8 cellular contexts compared by ENCODE assay signal in genomic region chr3:49120096-49120437, GRCh38. TPM values are rescaled to one million over a fixed set of nuclear protein-coding genes. Genes with fewer than 3 reads are reported as not detected.
DNase-seq lines count a peak whose midpoint lies in the region; ATAC-seq, FAIRE-seq and TF ChIP-seq lines count a peak whose summit lies in the region.

No MANE protein-coding gene starts in this region.

- H3K27me3 ChIP-seq in CD8-positive, alpha-beta T cell (ENCODE audit: insufficient read depth, low read length), result no peaks in the 10 kb centered on the region
- no peaks in the 10 kb centered on the region for H3K27me3 ChIP-seq in GM12878 (replicated peaks in 1 of 2; ENCODE audit: control insufficient read depth in 2 of 2, insufficient read depth in 2 of 2, low read length in 1 of 2)
- H3K27me3 ChIP-seq in kidney epithelial cell (ENCODE audit: control insufficient read depth, insufficient read depth, low read length), result no peaks in the 10 kb centered on the region
- no peaks in the 10 kb centered on the region for H3K27me3 ChIP-seq in thymus (ENCODE audit: control insufficient read depth, insufficient read depth)

- H3K27me3 Mint-ChIP-seq in CD8-positive, alpha-beta T cell (ENCODE audit: low read depth), result no peaks in the 10 kb centered on the region

- H2AFZ ChIP-seq in GM12878 (ENCODE audit: control insufficient read depth, low read depth, low read length), result no peak overlapping the region; the same call in 1 of the 2 replicates

- peak overlapping the region; percentile 97 for H3K27ac Mint-ChIP-seq in CD8-positive, alpha-beta T cell

- H3K4me2 ChIP-seq in GM12878 (ENCODE audit: control insufficient read depth, insufficient read depth), result peak overlapping the region; percentile 99

- TF ChIP-seq CTCF in CD8-positive, alpha-beta T cell (IDR thresholded peaks at IDR 0.05), result no peak
- TF ChIP-seq CTCF in GM12878 (IDR thresholded peaks at IDR 0.05 in 2 of 3, conservative IDR thresholded peaks at IDR 0.05 in 1 of 3; ENCODE audit: control insufficient read depth in 2 of 3, extremely low read depth in 1 of 3, insufficient read depth in 1 of 3, low read depth in 3 of 3, low read length in 3 of 3), result no peak
- no peak for TF ChIP-seq CTCF in kidney epithelial cell (IDR thresholded peaks at IDR 0.05; ENCODE audit: insufficient read depth, low read length, poor library complexity, severe bottlenecking)

- peak overlapping the region; percentile 92 for H3K4me3 Mint-ChIP-seq in CD8-positive, alpha-beta T cell

- H3K4me1 Mint-ChIP-seq in CD8-positive, alpha-beta T cell (ENCODE audit: low read depth), result peaks cover 24% of the 10 kb centered on the region

- peak; percentile 22 for ATAC-seq in CD8-positive, alpha-beta T cell
- ATAC-seq in HG03175 (IDR thresholded peaks at IDR 0.05; ENCODE audit: unreplicated experiment) (peak; percentile 19), GM12878 (peak; percentile 50), GM19035 (IDR thresholded peaks at IDR 0.05; ENCODE audit: unreplicated experiment) (no peak)

- peaks cover 15% of the 10 kb centered on the region for H3K79me2 ChIP-seq in GM12878 (ENCODE audit: control insufficient read depth, insufficient read depth, low read length)

- RAD21 ChIA-PET in GM12878 (lab: Charles Lee; ENCODE audit: unreplicated experiment), result interaction anchor here (1.2 kb wide), 1 partner anchor 27 kb away, joined by 16 read pairs; the partner anchor contains the start of gene QRICH1

- POLR2A ChIA-PET in CD8-positive, alpha-beta T cell (lab: Charles Lee), result interaction anchor here (0.7 to 5.2 kb wide), 9 partner anchors 9 to 309 kb away, joined by 3 to 45 read pairs (median 6); partner anchors contain the start of genes IMPDH2, NDUFAF3, NICN1 and P4HTM
- POLR2A ChIA-PET in GM12878 (lab: Charles Lee), result interaction anchor here (0.5 to 2.6 kb wide), 7 partner anchors 14 to 131 kb away, joined by 3 to 15 read pairs (median 7); partner anchors contain the start of genes NDUFAF3, P4HTM and QRICH1

- intact Hi-C loops in CD8-positive, alpha-beta T cell (cut with DNase I, micrococcal nuclease), result loop anchor here (1.0 kb wide), 5 partner anchors 16 to 350 kb away; partner anchors contain the start of genes CCDC71 (in 2 of the 2), QARS1 (in 2 of the 2), QRICH1 (in 2 of the 2) and DAG1 (in 1 of the 2)
- intact Hi-C loops in GM12878 (cut with micrococcal nuclease; ENCODE audit: unreplicated experiment), result no loop called here

- in situ Hi-C loops in GM12878 (cut with MboI), result no loop called here

- no peaks in the 10 kb centered on the region for H3K9me3 Mint-ChIP-seq in CD8-positive, alpha-beta T cell

- peaks cover 20% of the 10 kb centered on the region for H3K4me1 ChIP-seq in CD8-positive, alpha-beta T cell (ENCODE audit: insufficient read depth, low read length)
- H3K4me1 ChIP-seq in GM12878 (ENCODE audit: control insufficient read depth, insufficient read depth, low read length) (peaks cover 10% of the 10 kb centered on the region), thymus (ENCODE audit: control insufficient read depth, insufficient read depth, low read length) (peaks cover 16% of the 10 kb centered on the region)

- H3K36me3 Mint-ChIP-seq in CD8-positive, alpha-beta T cell, result peaks cover 39% of the 10 kb centered on the region

- TF ChIP-seq RAD21 in GM12878 (IDR thresholded peaks at IDR 0.05; ENCODE audit: insufficient read depth, low read depth, low read length), result no peak

- TF ChIP-seq EP300 in GM12878 (IDR thresholded peaks at IDR 0.05; ENCODE audit: borderline replicate concordance in 1 of 2, control insufficient read depth in 1 of 2, low read depth in 2 of 2, low read length in 2 of 2), result no peak

- FAIRE-seq in GM12878 (lab: Jason Lieb, UNC), result no peak

- peaks cover 37% of the 10 kb centered on the region for H3K36me3 ChIP-seq in CD8-positive, alpha-beta T cell (ENCODE audit: insufficient read depth, low read length)
- peaks cover 16 to 21% of the 10 kb centered on the region in 2 experiments; a peak in 3 of 4 replicates for H3K36me3 ChIP-seq in GM12878 (ENCODE audit: control insufficient read depth in 2 of 2, insufficient read depth in 2 of 2, low read length in 1 of 2)
- H3K36me3 ChIP-seq in kidney epithelial cell (ENCODE audit: control insufficient read depth, insufficient read depth, low read length), result peaks cover 9% of the 10 kb centered on the region
- H3K36me3 ChIP-seq in thymus (ENCODE audit: control insufficient read depth, insufficient read depth), result peaks cover 38% of the 10 kb centered on the region

- no TSS peak for BruUV-seq in GM12878 (replicated peaks; lab: Mats Ljungman, UMichigan)

- CTCF ChIA-PET in CD8-positive, alpha-beta T cell (lab: Charles Lee), result interaction anchor here (0.6 to 1.4 kb wide), 4 partner anchors 14 to 926 kb away, joined by 3 to 5 read pairs (median 4); partner anchors contain the start of gene QRICH1
- CTCF ChIA-PET in GM12878 (lab: Yijun Ruan, JAX), result interaction anchor here (0.6 to 2.3 kb wide), 5 partner anchors 13 to 347 kb away, joined by 3 to 12 read pairs (median 4); partner anchors contain the start of gene QRICH1

- H4K20me1 ChIP-seq in GM12878 (ENCODE audit: control insufficient read depth, insufficient read depth), result no peaks in the 10 kb centered on the region

- no peak for TF ChIP-seq POLR2A in GM12878 (IDR thresholded peaks at IDR 0.05; ENCODE audit: low read depth, low read length)

- DNase-seq in CD8-positive, alpha-beta T cell, result peak in 1 of 7 experiments; percentile 14
- no peak for DNase-seq in GM12878 (ENCODE audit: low read depth, low spot score)
- DNase-seq in kidney epithelial cell (ENCODE audit: low read depth), result no peak
- DNase-seq in OCI-M1 (lab: John Stamatoyannopoulos, UW), result no peak
- no peak for DNase-seq in inferior parietal cortex (ENCODE audit: extremely low spot score)

- SMC1A ChIA-PET in GM12878 (lab: Charles Lee; ENCODE audit: uncharacterized antibody, unreplicated experiment), result interaction anchor here (1.0 to 2.3 kb wide), 2 partner anchors 15 to 27 kb away, joined by 3 to 14 read pairs; partner anchors contain the start of gene QRICH1

- peak overlapping the region; percentile 85 for H3K9ac ChIP-seq in GM12878 (ENCODE audit: control insufficient read depth, insufficient read depth, low read length)

- H3K9me3 ChIP-seq in CD8-positive, alpha-beta T cell (ENCODE audit: low read length), result no peaks in the 10 kb centered on the region
- H3K9me3 ChIP-seq in GM12878 (replicated peaks; ENCODE audit: control insufficient read depth, insufficient read depth, low read length) (no peaks in the 10 kb centered on the region), thymus (ENCODE audit: control insufficient read depth) (no peaks in the 10 kb centered on the region)

- peak overlapping the region; percentile 86 for H3K27ac ChIP-seq in CD8-positive, alpha-beta T cell (ENCODE audit: low read depth, low read length)
- H3K27ac ChIP-seq in GM12878 (ENCODE audit: control insufficient read depth, insufficient read depth) (peak overlapping the region; percentile 79), thymus (ENCODE audit: low read depth) (peak overlapping the region; percentile 96)

- H3K4me3 ChIP-seq in CD8-positive, alpha-beta T cell (ENCODE audit: low read depth, low read length), result peak overlapping the region; percentile 85
- H3K4me3 ChIP-seq in GM12878 (peak overlapping the region; percentile 100), kidney epithelial cell (ENCODE audit: low read depth, low read length) (peak overlapping the region; percentile 96), thymus (ENCODE audit: low read length) (peak overlapping the region; percentile 90)

- WGBS in GM12878 (ENCODE audit: insufficient coverage, insufficient replicate concordance, low lambda C conversion rate, missing lambda C conversion rate), result 0% methylated on average over 9 of the region's 9 CpGs
- WGBS in thymus, result 0% methylated on average over 9 of the region's 9 CpGs

RNA-seq across cellular contexts. Expression of gene USP19, which starts 0.6 kb away (rescaled TPM):
- total RNA-seq in CD8-positive, alpha-beta T cell, result 10 to 100 TPM; 88.6 to 90.5 TPM
- total RNA-seq in GM12878 (2013; cell fraction: nucleolus; rRNA removed), result 44.3 and 49.9 TPM in 2 replicates
- total RNA-seq in GM12878 (2014; rRNA removed) (33.6 and 35.2 TPM in 2 replicates), GM12878 (2014; rRNA removed; fragmentation: Illumina TruSeq; extraction: Trizol) (16.1 and 16.6 TPM in 2 replicates), GM12878 (2021) (62.2 and 64.2 TPM in 2 replicates), kidney epithelial cell (55.2 and 62.6 TPM in 2 replicates)
- polyA plus RNA-seq in GM12878 (2011; ENCODE audit: low read depth), result 23.8 TPM
- polyA plus RNA-seq in GM12878 (2011; rRNA removed) (28.1 and 41.7 TPM in 2 replicates), GM12878 (2014; fragmentation: Illumina TruSeq; extraction: Trizol) (11.1 and 25.7 TPM in 2 replicates), GM12878 (2014; fragmentation: Nextera tagmentation; extraction: Ambion mirVana) (under 1 TPM; 0.24 to 0.68 TPM), GM12878 (2014; rRNA removed) (40.7 and 44.8 TPM in 2 replicates), GM12878 (2016; fragmentation: Nextera tagmentation; extraction: Ambion mirVana) (10 to 100 TPM; 32.7 to 36.6 TPM), thymus (25.2 TPM)
- polyA plus RNA-seq in GM12878 (2011; cell fraction: cytosol; rRNA removed), result 46.1 and 62.5 TPM in 2 replicates
- 150 and 158 TPM in 2 replicates for polyA plus RNA-seq in GM12878 (2011; cell fraction: nucleus; rRNA removed)
- 25.7 and 27.6 TPM in 2 replicates for polyA plus RNA-seq in GM12878 (2012)
- polyA minus RNA-seq in GM12878 (2011; rRNA and poly(A)+ RNA removed), result 102 and 109 TPM in 2 replicates
- 24.2 and 26.1 TPM in 2 replicates for polyA minus RNA-seq in GM12878 (2011; cell fraction: cytosol; rRNA and poly(A)+ RNA removed)
- 25.5 and 46.9 TPM in 2 replicates for polyA minus RNA-seq in GM12878 (2011; cell fraction: nucleus; rRNA and poly(A)+ RNA removed)

RNA-seq across cellular contexts. Expression of gene LAMB2, which starts 12.8 kb away (rescaled TPM):
- not detected for total RNA-seq in CD8-positive, alpha-beta T cell
- total RNA-seq in GM12878 (2013; cell fraction: nucleolus; rRNA removed), result 0.61 and 2.9 TPM in 2 replicates
- 0.23 TPM in 1 of 2 replicates, not detected in the other for total RNA-seq in GM12878 (2014; rRNA removed)
- total RNA-seq in GM12878 (2014; rRNA removed; fragmentation: Illumina TruSeq; extraction: Trizol), result not detected in 2 replicates
- 3.2 and 3.3 TPM in 2 replicates for total RNA-seq in GM12878 (2021)
- polyA plus RNA-seq in GM12878 (2011; ENCODE audit: low read depth), result not detected
- 0.18 TPM in 1 of 2 replicates, not detected in the other for polyA plus RNA-seq in GM12878 (2011; rRNA removed)
- 0.15 and 0.42 TPM in 2 replicates for polyA plus RNA-seq in GM12878 (2011; cell fraction: cytosol; rRNA removed)
- polyA plus RNA-seq in GM12878 (2011; cell fraction: nucleus; rRNA removed), result 3.9 and 5.4 TPM in 2 replicates
- 0.44 TPM in 1 of 2 replicates, not detected in the other for polyA plus RNA-seq in GM12878 (2012)
- polyA plus RNA-seq in GM12878 (2014; fragmentation: Illumina TruSeq; extraction: Trizol), result 0.13 TPM in 1 of 2 replicates, not detected in the other
- not detected for polyA plus RNA-seq in GM12878 (2014; fragmentation: Nextera tagmentation; extraction: Ambion mirVana)
- polyA plus RNA-seq in GM12878 (2014; rRNA removed), result 0.24 and 0.64 TPM in 2 replicates
- 1 to 10 TPM in 1 of 2 experiments, under 1 TPM in 1; 0.67 to 1.0 TPM for polyA plus RNA-seq in GM12878 (2016; fragmentation: Nextera tagmentation; extraction: Ambion mirVana)
- 0.31 TPM in 1 of 2 replicates, not detected in the other for polyA minus RNA-seq in GM12878 (2011; rRNA and poly(A)+ RNA removed)
- not detected in 2 replicates for polyA minus RNA-seq in GM12878 (2011; cell fraction: cytosol; rRNA and poly(A)+ RNA removed)
- polyA minus RNA-seq in GM12878 (2011; cell fraction: nucleus; rRNA and poly(A)+ RNA removed), result 0.97 TPM in 1 of 2 replicates, not detected in the other
- total RNA-seq in kidney epithelial cell, result 197 and 262 TPM in 2 replicates
- polyA plus RNA-seq in thymus, result 102 TPM

RNA-seq across cellular contexts. Expression of gene QARS1, which starts 15.5 kb away (rescaled TPM):
- total RNA-seq in CD8-positive, alpha-beta T cell, result 100 to 1,000 TPM; 307 to 343 TPM
- 216 and 218 TPM in 2 replicates for total RNA-seq in GM12878 (2013; cell fraction: nucleolus; rRNA removed)
- 461 and 476 TPM in 2 replicates for total RNA-seq in GM12878 (2014; rRNA removed)
- total RNA-seq in GM12878 (2014; rRNA removed; fragmentation: Illumina TruSeq; extraction: Trizol), result 199 and 212 TPM in 2 replicates
- 369 and 380 TPM in 2 replicates for total RNA-seq in GM12878 (2021)
- polyA plus RNA-seq in GM12878 (2011; ENCODE audit: low read depth), result 218 TPM
- polyA plus RNA-seq in GM12878 (2011; rRNA removed), result 144 and 309 TPM in 2 replicates
- 527 and 634 TPM in 2 replicates for polyA plus RNA-seq in GM12878 (2011; cell fraction: cytosol; rRNA removed)
- polyA plus RNA-seq in GM12878 (2011; cell fraction: nucleus; rRNA removed), result 904 and 1,136 TPM in 2 replicates
- polyA plus RNA-seq in GM12878 (2012), result 327 and 350 TPM in 2 replicates
- polyA plus RNA-seq in GM12878 (2014; fragmentation: Illumina TruSeq; extraction: Trizol), result 249 and 362 TPM in 2 replicates
- polyA plus RNA-seq in GM12878 (2014; fragmentation: Nextera tagmentation; extraction: Ambion mirVana), result 100 to 1,000 TPM; 229 to 328 TPM
- 385 and 397 TPM in 2 replicates for polyA plus RNA-seq in GM12878 (2014; rRNA removed)
- polyA plus RNA-seq in GM12878 (2016; fragmentation: Nextera tagmentation; extraction: Ambion mirVana), result 100 to 1,000 TPM; 168 to 185 TPM
- 263 and 286 TPM in 2 replicates for polyA minus RNA-seq in GM12878 (2011; rRNA and poly(A)+ RNA removed)
- 87.8 and 145 TPM in 2 replicates for polyA minus RNA-seq in GM12878 (2011; cell fraction: cytosol; rRNA and poly(A)+ RNA removed)
- 189 and 310 TPM in 2 replicates for polyA minus RNA-seq in GM12878 (2011; cell fraction: nucleus; rRNA and poly(A)+ RNA removed)
- total RNA-seq in kidney epithelial cell, result 279 and 320 TPM in 2 replicates
- polyA plus RNA-seq in thymus, result 256 TPM

RNA-seq across cellular contexts. Expression of gene QRICH1, which starts 26.2 kb away (rescaled TPM):
- 100 to 1,000 TPM; 232 to 246 TPM for total RNA-seq in CD8-positive, alpha-beta T cell
- 118 and 125 TPM in 2 replicates for total RNA-seq in GM12878 (2013; cell fraction: nucleolus; rRNA removed)
- 93.8 and 95.7 TPM in 2 replicates for total RNA-seq in GM12878 (2014; rRNA removed)
- 78.1 and 85.6 TPM in 2 replicates for total RNA-seq in GM12878 (2014; rRNA removed; fragmentation: Illumina TruSeq; extraction: Trizol)
- total RNA-seq in GM12878 (2021), result 89.5 and 96.9 TPM in 2 replicates
- polyA plus RNA-seq in GM12878 (2011; ENCODE audit: low read depth), result 27.6 TPM
- polyA plus RNA-seq in GM12878 (2011; rRNA removed), result 52.1 and 86.8 TPM in 2 replicates
- polyA plus RNA-seq in GM12878 (2011; cell fraction: cytosol; rRNA removed), result 91.0 and 91.5 TPM in 2 replicates
- 154 and 169 TPM in 2 replicates for polyA plus RNA-seq in GM12878 (2011; cell fraction: nucleus; rRNA removed)
- 39.4 and 46.0 TPM in 2 replicates for polyA plus RNA-seq in GM12878 (2012)
- 84.8 and 356 TPM in 2 replicates for polyA plus RNA-seq in GM12878 (2014; fragmentation: Illumina TruSeq; extraction: Trizol)
- 10 to 100 TPM; 22.2 to 23.3 TPM for polyA plus RNA-seq in GM12878 (2014; fragmentation: Nextera tagmentation; extraction: Ambion mirVana)
- polyA plus RNA-seq in GM12878 (2014; rRNA removed), result 116 and 117 TPM in 2 replicates
- 10 to 100 TPM; 41.6 to 48.7 TPM for polyA plus RNA-seq in GM12878 (2016; fragmentation: Nextera tagmentation; extraction: Ambion mirVana)
- polyA minus RNA-seq in GM12878 (2011; rRNA and poly(A)+ RNA removed), result 101 and 137 TPM in 2 replicates
- 69.2 and 88.9 TPM in 2 replicates for polyA minus RNA-seq in GM12878 (2011; cell fraction: cytosol; rRNA and poly(A)+ RNA removed)
- polyA minus RNA-seq in GM12878 (2011; cell fraction: nucleus; rRNA and poly(A)+ RNA removed), result 29.7 and 41.9 TPM in 2 replicates
- total RNA-seq in kidney epithelial cell, result 56.0 and 75.6 TPM in 2 replicates
- 53.3 TPM for polyA plus RNA-seq in thymus

RNA-seq across cellular contexts. Expression of gene CCDC71, which starts 46.1 kb away (rescaled TPM):
- 10 to 100 TPM; 15.6 to 15.9 TPM for total RNA-seq in CD8-positive, alpha-beta T cell
- 51.7 and 62.8 TPM in 2 replicates for total RNA-seq in GM12878 (2013; cell fraction: nucleolus; rRNA removed)
- 34.0 and 38.0 TPM in 2 replicates for total RNA-seq in GM12878 (2014; rRNA removed)
- total RNA-seq in GM12878 (2014; rRNA removed; fragmentation: Illumina TruSeq; extraction: Trizol), result 19.9 and 21.8 TPM in 2 replicates
- 30.3 and 31.8 TPM in 2 replicates for total RNA-seq in GM12878 (2021)
- polyA plus RNA-seq in GM12878 (2011; ENCODE audit: low read depth), result 8.9 TPM
- polyA plus RNA-seq in GM12878 (2011; rRNA removed), result 6.4 and 12.4 TPM in 2 replicates
- 21.4 and 25.7 TPM in 2 replicates for polyA plus RNA-seq in GM12878 (2011; cell fraction: cytosol; rRNA removed)
- polyA plus RNA-seq in GM12878 (2011; cell fraction: nucleus; rRNA removed), result 16.0 and 17.1 TPM in 2 replicates
- 16.7 and 17.5 TPM in 2 replicates for polyA plus RNA-seq in GM12878 (2012)
- polyA plus RNA-seq in GM12878 (2014; fragmentation: Illumina TruSeq; extraction: Trizol), result 6.9 and 19.7 TPM in 2 replicates
- under 1 TPM; 0.20 to 0.24 TPM for polyA plus RNA-seq in GM12878 (2014; fragmentation: Nextera tagmentation; extraction: Ambion mirVana)
- polyA plus RNA-seq in GM12878 (2014; rRNA removed), result 31.8 and 36.1 TPM in 2 replicates
- 1 to 10 TPM; 1.0 to 1.7 TPM for polyA plus RNA-seq in GM12878 (2016; fragmentation: Nextera tagmentation; extraction: Ambion mirVana)
- 34.0 and 50.8 TPM in 2 replicates for polyA minus RNA-seq in GM12878 (2011; rRNA and poly(A)+ RNA removed)
- 8.7 and 10.4 TPM in 2 replicates for polyA minus RNA-seq in GM12878 (2011; cell fraction: cytosol; rRNA and poly(A)+ RNA removed)
- polyA minus RNA-seq in GM12878 (2011; cell fraction: nucleus; rRNA and poly(A)+ RNA removed), result 27.1 and 41.2 TPM in 2 replicates
- total RNA-seq in kidney epithelial cell, result 41.2 and 46.6 TPM in 2 replicates
- 15.5 TPM for polyA plus RNA-seq in thymus

Comparison
In these comparisons a context has a peak if more than half of its experiments do, and no peak if none do; other contexts are left out.
1. RNA of gene LAMB2, which starts 12.8 kb away (total RNA-seq): 197 to 262 TPM in kidney epithelial cell; not detected in CD8-positive, alpha-beta T cell and 0.23 to 3.3 TPM in GM12878; every median in the first group is over 10 times any median in the second.
2. Peak in every context shown above with its lines, with median percentiles within 50 percentile points of each other: H3K27ac ChIP-seq and H3K4me3 ChIP-seq.